ENCODE assay signal across 8 cellular contexts in genomic region chr1:161738627-161739287, GRCh38. TPM values are rescaled to one million over a fixed set of nuclear protein-coding genes. Genes with fewer than 3 reads are reported as not detected.
A peak's percentile ranks its signal among the peaks of the same experiment; 100 is the strongest.
DNase-seq lines count a peak whose midpoint lies in the region; ATAC-seq, FAIRE-seq and TF ChIP-seq lines count a peak whose summit lies in the region.

No MANE protein-coding gene starts in this region.

- no peak for FAIRE-seq in A549 (lab: Jason Lieb, UNC)
- peak; percentile 91 for FAIRE-seq in TTC549 (lab: Jason Lieb, UNC)
- FAIRE-seq in urothelium cell line (lab: Jason Lieb, UNC): no peak

- no peak overlapping the region for H3K4ac ChIP-seq in mesenchymal stem cell (ENCODE audit: low read depth in 1 of 2, low read length in 2 of 2)

- H3K9me3 ChIP-seq in A549 (no peaks in the 10 kb centered on the region), mesenchymal stem cell (ENCODE audit: control insufficient read depth, low read length) (no peaks in the 10 kb centered on the region)

- TF ChIP-seq CTCF in A549 (IDR thresholded peaks at IDR 0.05) (peak; percentile 80), GM13976 (IDR thresholded peaks at IDR 0.05; ENCODE audit: borderline replicate concordance, control extremely low read depth, extremely low read depth, insufficient read depth, missing control alignments) (peak; percentile 49), NB4 (IDR thresholded peaks at IDR 0.05; ENCODE audit: low read depth, low read length) (peak; percentile 54)

- no peak overlapping the region for H3K18ac ChIP-seq in mesenchymal stem cell (ENCODE audit: low read depth in 1 of 2, low read length in 2 of 2)

- peaks cover 19% of the 10 kb centered on the region for H3K4me1 ChIP-seq in A549
- no peaks in the 10 kb centered on the region for H3K4me1 ChIP-seq in mesenchymal stem cell (ENCODE audit: control insufficient read depth, insufficient read depth, low read depth, low read length)

- 92% methylated on average over 4 of the region's 4 CpGs for WGBS in A549 (ENCODE audit: missing lambda C conversion rate)
- 94% methylated on average over 4 of the region's 4 CpGs for WGBS in mesenchymal stem cell

- no peak overlapping the region for H3K23ac ChIP-seq in mesenchymal stem cell (ENCODE audit: low read length in 2 of 2)

- peak; percentile 83 to 95 for TF ChIP-seq RAD21 in A549 (conservative IDR thresholded peaks at IDR 0.05 in 1 of 2, IDR thresholded peaks at IDR 0.05 in 1 of 2)

- H3K14ac ChIP-seq in mesenchymal stem cell (ENCODE audit: low read length in 2 of 2): no peak overlapping the region

- no peak overlapping the region for H3K4me2 ChIP-seq in A549
- H3K4me2 ChIP-seq in mesenchymal stem cell (ENCODE audit: low read length, poor library complexity, severe bottlenecking): no peak overlapping the region

- no peak overlapping the region for H2BK15ac ChIP-seq in mesenchymal stem cell (ENCODE audit: low read depth, poor library complexity, severe bottlenecking)

- no peak overlapping the region for H3K4me3 ChIP-seq in A549
- H3K4me3 ChIP-seq in NB4 (ENCODE audit: low read depth, low read length): no peak overlapping the region
- no peak overlapping the region for H3K4me3 ChIP-seq in mesenchymal stem cell (ENCODE audit: insufficient read depth in 1 of 2, low read depth in 1 of 2, low read length in 2 of 2)

- H2BK5ac ChIP-seq in mesenchymal stem cell (ENCODE audit: low read depth, low read length, poor library complexity, severe bottlenecking): no peak overlapping the region

- in situ Hi-C loops in GM13976 (cut with MboI; ENCODE audit: low sequenced_read_pairs, unreplicated experiment): loop anchor here (25.0 kb wide), 1 partner anchor 101 kb away; the partner anchor contains the start of gene FCGR3B

- TF ChIP-seq EP300 in A549 (IDR thresholded peaks at IDR 0.05): no peak

- H4K91ac ChIP-seq in mesenchymal stem cell (ENCODE audit: low read length): no peak overlapping the region

- peak overlapping the region in 1 of 2 experiments; percentile 21 for H2BK12ac ChIP-seq in mesenchymal stem cell (ENCODE audit: low read length in 2 of 2)

- no peak overlapping the region for H2AFZ ChIP-seq in mesenchymal stem cell (ENCODE audit: low read depth, low read length)

- H4K8ac ChIP-seq in mesenchymal stem cell (ENCODE audit: low read length): no peak overlapping the region

- POLR2A ChIA-PET in A549 (lab: Yijun Ruan, JAX): interaction anchor here (0.7 to 1.3 kb wide), 2 partner anchors 11 to 208 kb away, joined by 4 to 6 read pairs; partner anchors contain the start of gene DUSP12

- no peak overlapping the region for H2BK120ac ChIP-seq in mesenchymal stem cell (ENCODE audit: low read depth, low read length)

- H3K27me3 ChIP-seq in mesenchymal stem cell (ENCODE audit: control insufficient read depth in 1 of 2, insufficient read depth in 1 of 2, low read length in 2 of 2): peaks cover 0 to 31% of the 10 kb centered on the region in 2 experiments

- CTCF ChIA-PET in A549 (lab: Yijun Ruan, JAX): interaction anchor here (0.6 to 8.2 kb wide), 27 partner anchors 11 to 764 kb away, joined by 3 to 80 read pairs (median 4); partner anchors contain the start of genes DUSP12 and FCRLA

- no peaks in the 10 kb centered on the region for H3K36me3 ChIP-seq in mesenchymal stem cell (ENCODE audit: control insufficient read depth in 1 of 2, insufficient read depth in 2 of 2, low read depth in 1 of 2, low read length in 2 of 2)

- H3K27ac ChIP-seq in A549: no peak overlapping the region
- no peak overlapping the region for H3K27ac ChIP-seq in mesenchymal stem cell (ENCODE audit: low read length, poor library complexity, severe bottlenecking)

- no peaks in the 10 kb centered on the region for H3K79me1 ChIP-seq in mesenchymal stem cell (replicated peaks; ENCODE audit: low read length, poor library complexity, severe bottlenecking)

- no peak overlapping the region for H3K9ac ChIP-seq in mesenchymal stem cell (ENCODE audit: low read length)

- TF ChIP-seq POLR2A in A549 (IDR thresholded peaks at IDR 0.05; ENCODE audit: low read length) (no peak), NB4 (IDR thresholded peaks at IDR 0.05; ENCODE audit: extremely low read depth, insufficient read length) (no peak)

- H2AK5ac ChIP-seq in mesenchymal stem cell (ENCODE audit: low read length, severe bottlenecking): no peak overlapping the region

- ATAC-seq in A549: peak; percentile 87 to 92
- peak; percentile 79 for ATAC-seq in HG02678 (IDR thresholded peaks at IDR 0.05; ENCODE audit: unreplicated experiment)

- DNase-seq in A549 (ENCODE audit: low read depth in 1 of 2, low spot score in 1 of 2): peak; percentile 18 to 85
- DNase-seq in GM13976 (ENCODE audit: low spot score): no peak
- DNase-seq in NB4 (ENCODE audit: low read depth): peak; percentile 89
- peak; percentile 78 for DNase-seq in dermis blood vessel endothelial cell
- peak; percentile 84 for DNase-seq in mesenchymal stem cell
- peak; percentile 63 for DNase-seq in urothelium cell line (ENCODE audit: low spot score)

TF ChIP-seq in A549, 52 proteins besides CTCF, POLR2A, EP300 and RAD21:
- peak; percentile 81 for TF ChIP-seq SMC3 (IDR thresholded peaks at IDR 0.05)
- no peak for TF ChIP-seq PHF8 (IDR thresholded peaks at IDR 0.05; ENCODE audit: borderline replicate concordance, low read depth)

RNA-seq across cellular contexts. Expression of gene DUSP12, which starts 10.8 kb away (rescaled TPM):
- 79.2 and 96.3 TPM in 2 replicates for polyA plus RNA-seq in A549 (2011; rRNA removed)
- 78.2 and 78.8 TPM in 2 replicates for polyA plus RNA-seq in A549 (2012; cell fraction: cytosol; rRNA removed)
- polyA plus RNA-seq in A549 (2012; cell fraction: nucleus; rRNA removed): 39.7 and 56.0 TPM in 2 replicates
- polyA plus RNA-seq in A549 (2017; fragmentation: RNase III; extraction: RNeasy Plus Mini Kit Qiagen cat#74134 plus additional on column Dnase treatment): 47.3 to 50.2 TPM (median 49.6 TPM) in 3 replicates
- polyA minus RNA-seq in A549 (2011; rRNA and poly(A)+ RNA removed): 12.0 and 22.2 TPM in 2 replicates
- 25.4 and 41.0 TPM in 2 replicates for total RNA-seq in dermis blood vessel endothelial cell
- polyA plus RNA-seq in mesenchymal stem cell (2013, experiment 1 of 2): 30.5 TPM
- 31.0 TPM for polyA plus RNA-seq in mesenchymal stem cell (2013, experiment 2 of 2)

RNA-seq across cellular contexts. Expression of gene FCRLB, which starts 17.4 kb away (rescaled TPM):
- polyA plus RNA-seq in A549 (2011; rRNA removed) (0.69 and 0.75 TPM in 2 replicates), A549 (2017; fragmentation: RNase III; extraction: RNeasy Plus Mini Kit Qiagen cat#74134 plus additional on column Dnase treatment) (0.48 to 0.62 TPM (median 0.54 TPM) in 3 replicates)
- polyA plus RNA-seq in A549 (2012; cell fraction: cytosol; rRNA removed): 1.1 and 1.6 TPM in 2 replicates
- polyA plus RNA-seq in A549 (2012; cell fraction: nucleus; rRNA removed): 1.3 and 1.7 TPM in 2 replicates
- polyA minus RNA-seq in A549 (2011; rRNA and poly(A)+ RNA removed): 0.34 and 0.70 TPM in 2 replicates
- total RNA-seq in dermis blood vessel endothelial cell: 0.51 and 0.56 TPM in 2 replicates
- polyA plus RNA-seq in mesenchymal stem cell (2013, experiment 1 of 2): 1.5 TPM
- polyA plus RNA-seq in mesenchymal stem cell (2013, experiment 2 of 2): 1.5 TPM

RNA-seq across cellular contexts. Expression of gene ATF6, which starts 27.4 kb away (rescaled TPM):
- polyA plus RNA-seq in A549 (2011; rRNA removed): 26.8 and 28.0 TPM in 2 replicates
- 4.0 and 4.4 TPM in 2 replicates for polyA plus RNA-seq in A549 (2012; cell fraction: cytosol; rRNA removed)
- 3.5 and 4.4 TPM in 2 replicates for polyA plus RNA-seq in A549 (2012; cell fraction: nucleus; rRNA removed)
- 8.6 to 9.2 TPM (median 9.0 TPM) in 3 replicates for polyA plus RNA-seq in A549 (2017; fragmentation: RNase III; extraction: RNeasy Plus Mini Kit Qiagen cat#74134 plus additional on column Dnase treatment)
- polyA minus RNA-seq in A549 (2011; rRNA and poly(A)+ RNA removed): 15.5 and 17.9 TPM in 2 replicates
- total RNA-seq in dermis blood vessel endothelial cell: 65.0 and 73.6 TPM in 2 replicates
- 19.4 TPM for polyA plus RNA-seq in mesenchymal stem cell (2013, experiment 1 of 2)
- polyA plus RNA-seq in mesenchymal stem cell (2013, experiment 2 of 2): 19.9 TPM

RNA-seq across cellular contexts. Expression of gene FCRLA, which starts 31.7 kb away (rescaled TPM):
- polyA plus RNA-seq in A549 (2011; rRNA removed) (0.07 and 0.10 TPM in 2 replicates), A549 (2017; fragmentation: RNase III; extraction: RNeasy Plus Mini Kit Qiagen cat#74134 plus additional on column Dnase treatment) (not detected in 3 replicates)
- 0.04 TPM in 1 of 2 replicates, not detected in the other for polyA plus RNA-seq in A549 (2012; cell fraction: cytosol; rRNA removed)
- not detected in 2 replicates for polyA plus RNA-seq in A549 (2012; cell fraction: nucleus; rRNA removed)
- polyA minus RNA-seq in A549 (2011; rRNA and poly(A)+ RNA removed): not detected in 2 replicates
- total RNA-seq in dermis blood vessel endothelial cell: 0.17 TPM in 1 of 2 replicates, not detected in the other
- 0.41 TPM for polyA plus RNA-seq in mesenchymal stem cell (2013, experiment 1 of 2)
- 0.27 TPM for polyA plus RNA-seq in mesenchymal stem cell (2013, experiment 2 of 2)
